ENCODE assay signal across 18 cellular contexts in the genomic region with DNA sequence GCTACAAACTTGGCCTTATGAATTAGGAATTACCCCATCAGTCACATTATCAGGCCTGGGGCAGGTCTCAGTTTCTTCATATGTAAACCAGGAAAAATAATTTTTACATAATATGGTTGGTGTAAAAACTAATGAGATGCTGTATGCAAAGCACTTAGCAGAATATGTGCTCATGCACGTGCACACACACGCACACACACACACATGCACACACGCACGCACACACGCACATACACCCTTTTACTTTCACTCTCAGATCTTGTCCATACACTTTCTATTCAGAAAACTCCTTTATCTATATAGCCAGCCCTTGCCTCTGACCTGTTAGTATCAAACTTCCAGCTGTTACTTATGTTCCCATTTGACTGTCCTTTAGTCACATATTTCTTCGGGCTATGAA.
DNase-seq lines count a peak whose midpoint lies in the region; FAIRE-seq and TF ChIP-seq lines count a peak whose summit lies in the region.
"Had no signal": no experiment of that assay in that cellular context is flagged by ENCODE, and none has a peak within 500 bp of the region (broad histone marks: within the 10 kb centered on the region; RNA-seq: fewer than 3 reads in every experiment).

No MANE protein-coding gene starts in this region.

- no peaks in the 10 kb centered on the region for H3K9me3 ChIP-seq in HEK293 (ENCODE audit: control insufficient read depth, insufficient read depth, low read depth, low read length)

- H3K4me1 ChIP-seq in HEK293 (ENCODE audit: control insufficient read depth, insufficient read depth, low read length): peaks cover 2% of the 10 kb centered on the region; the same call in 1 of the 2 replicates

- H3K36me3 ChIP-seq in HEK293 (ENCODE audit: control insufficient read depth in 2 of 2, insufficient read depth in 1 of 2, low read length in 2 of 2) (peaks cover 0 to 3% of the 10 kb centered on the region in 2 experiments; a peak in 1 of 3 replicates), brain microvascular endothelial cell (replicated peaks) (no peaks in the 10 kb centered on the region)

- CTCF ChIA-PET in HEK293 (lab: Yijun Ruan, JAX): no interaction called here

- no peak for TF ChIP-seq CTCF in GM12865 (IDR thresholded peaks at IDR 0.05; ENCODE audit: insufficient read depth, low read depth, low read length, missing control alignments)
- no peak for TF ChIP-seq CTCF in HEK293 (tag by site-specific recombination; IDR thresholded peaks at IDR 0.05)
- TF ChIP-seq CTCF in brain microvascular endothelial cell (IDR thresholded peaks at IDR 0.05; ENCODE audit: low read depth, low read length, missing control alignments): no peak

- no peaks in the 10 kb centered on the region for H3K27me3 ChIP-seq in brain microvascular endothelial cell (replicated peaks)

- in situ Hi-C loops in brain microvascular endothelial cell (cut with HindIII; ENCODE audit: low pct_ligation_motif_present, low sequenced_read_pairs): no loop called here

- DNase-seq in GM12865 (ENCODE audit: low read depth) (peak; percentile 17), NAMALWA (ENCODE audit: low spot score) (peak; percentile 29), urothelium cell line (ENCODE audit: low spot score) (no peak), brain microvascular endothelial cell (no peak), LoVo (ENCODE audit: low spot score) (no peak), middle frontal gyrus (ENCODE audit: extremely low spot score, low spot score) (no peak), GM12892 (ENCODE audit: insufficient read length) (no peak)
- DNase-seq: CD4-positive, alpha-beta T cell; CD8-positive, alpha-beta memory T cell; DMS 273 treated with DMSO at 0.1 percent for 48 hours; DMS79; EL; GDM1; H9; HFFc6 had no signal

- no peak overlapping the region for H3K4me3 ChIP-seq in GM12865 (ENCODE audit: low read depth, low read length)
- H3K4me3 ChIP-seq in HEK293 (ENCODE audit: low read depth, low read length): no peak overlapping the region
- no peak overlapping the region for H3K4me3 ChIP-seq in brain microvascular endothelial cell (ENCODE audit: low read depth, low read length)
- H3K4me3 ChIP-seq: GM23338 had no signal

- TF ChIP-seq POLR2A in GM12892 (IDR thresholded peaks at IDR 0.05; ENCODE audit: low read depth, low read length): no peak

- no peak overlapping the region for H3K27ac ChIP-seq in HEK293 (ENCODE audit: extremely low read depth, low read depth, low read length)
- H3K27ac ChIP-seq in brain microvascular endothelial cell: no peak overlapping the region

- POLR2A ChIA-PET in HEK293 (lab: Yijun Ruan, JAX): no interaction called here

- FAIRE-seq in urothelium cell line (lab: Jason Lieb, UNC) (peak; percentile 37), GM12892 (lab: Jason Lieb, UNC) (no peak)
- FAIRE-seq: D721Med had no signal

TF ChIP-seq in HEK293, 187 proteins besides CTCF, POLR2A, EP300 and RAD21:
- peak; percentile 61 for TF ChIP-seq ZSCAN4 (tag by site-specific recombination; IDR thresholded peaks at IDR 0.05)
- TF ChIP-seq ZNF777 (tag by site-specific recombination; IDR thresholded peaks at IDR 0.05; ENCODE audit: borderline replicate concordance): no peak

Comparison
In these comparisons a context has a peak if more than half of its experiments do, and no peak if none do; other contexts are left out.
1. DNase-seq: peak in GM12865 (single experiment) and NAMALWA (single experiment); none in urothelium cell line (single experiment), brain microvascular endothelial cell (single experiment), LoVo (single experiment), middle frontal gyrus (single experiment) and GM12892 (single experiment).